ENCODE assay signal across 21 cellular contexts in the genomic region with DNA sequence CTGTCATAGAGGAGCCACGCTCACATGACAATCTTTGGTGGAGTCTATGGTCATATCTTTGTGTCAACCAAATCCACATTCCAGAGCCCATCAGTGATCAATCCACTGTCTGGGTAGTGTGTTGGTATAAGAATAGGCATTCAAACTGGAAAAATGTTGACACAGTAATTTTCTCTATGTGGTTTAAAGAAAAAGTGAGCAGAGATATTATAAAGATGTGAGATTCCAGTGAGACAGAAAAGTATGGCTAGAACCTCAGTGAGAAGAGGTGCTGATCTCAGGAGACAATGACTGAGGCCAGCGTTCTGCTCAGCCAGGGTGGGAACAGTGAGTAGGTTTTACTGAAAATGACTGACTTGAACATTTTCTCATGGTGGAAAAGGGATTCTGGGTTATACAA.
"Had no signal": no experiment of that assay in that cellular context is flagged by ENCODE, and none has a peak within 500 bp of the region (broad histone marks: within the 10 kb centered on the region; RNA-seq: fewer than 3 reads in every experiment).

No MANE protein-coding gene starts in this region.

- DNase-seq: activated CD4-positive, alpha-beta T cell treated with anti-CD3 and anti-CD28 coated beads for 48 hours; activated CD4-positive, CD25-positive, alpha-beta regulatory T cell; activated CD8-positive, alpha-beta memory T cell treated with anti-CD3 and anti-CD28 coated beads, Interleukin-2, amount 10 ng/mL, durations not matched to agents 7 days and 5 days; activated CD8-positive, alpha-beta T cell treated with anti-CD3 and anti-CD28 coated beads for 36 hours; activated gamma-delta T cell; activated naive CD4-positive, alpha-beta T cell treated with anti-CD3 and anti-CD28 coated beads, Interleukin-2, amount 50 U/mL, for 16 hours; activated naive CD8-positive, alpha-beta T cell treated with anti-CD3 and anti-CD28 coated beads, Interleukin-2, amount 50 U/mL, for 24 hours; activated T-cell treated with anti-CD3 and anti-CD28 coated beads for 4 hours; body of pancreas; effector CD4-positive, alpha-beta T cell; foreskin melanocyte; hippocampal formation; mucosa of descending colon; naive B cell; retina; stomach; SW 1271; T-helper 17 cell; transverse colon had no signal

- H3K9me3 ChIP-seq: body of pancreas had no signal

- ATAC-seq: activated CD8-positive, alpha-beta memory T cell treated with anti-CD3 and anti-CD28 coated beads, Interleukin-2, amount 10 ng/mL, durations not matched to agents 7 days and 5 days; activated CD8-positive, alpha-beta T cell treated with anti-CD3 and anti-CD28 coated beads for 36 hours; activated naive CD8-positive, alpha-beta T cell treated with anti-CD3 and anti-CD28 coated beads, Interleukin-2, amount 50 U/mL, for 24 hours; body of pancreas; mucosa of descending colon; stimulated activated memory B cell treated with anti-CD40 and anti-IgM and Interleukin-4, amounts not matched to agents 10 μg/mL and 1 μg/mL and 100 μg/mL, for 72 hours; T-helper 17 cell had no signal

- H3K27me3 ChIP-seq: body of pancreas, stomach, suprapubic skin, transverse colon had no signal

- H3K4me1 ChIP-seq: body of pancreas, suprapubic skin had no signal

- H3K4me3 ChIP-seq: body of pancreas, mucosa of descending colon, stomach, suprapubic skin, transverse colon had no signal

- H3K27ac ChIP-seq: body of pancreas, stomach, suprapubic skin had no signal

- H3K36me3 ChIP-seq: stomach, suprapubic skin, transverse colon had no signal
